ENCODE assay signal across 20 cellular contexts in the genomic region with DNA sequence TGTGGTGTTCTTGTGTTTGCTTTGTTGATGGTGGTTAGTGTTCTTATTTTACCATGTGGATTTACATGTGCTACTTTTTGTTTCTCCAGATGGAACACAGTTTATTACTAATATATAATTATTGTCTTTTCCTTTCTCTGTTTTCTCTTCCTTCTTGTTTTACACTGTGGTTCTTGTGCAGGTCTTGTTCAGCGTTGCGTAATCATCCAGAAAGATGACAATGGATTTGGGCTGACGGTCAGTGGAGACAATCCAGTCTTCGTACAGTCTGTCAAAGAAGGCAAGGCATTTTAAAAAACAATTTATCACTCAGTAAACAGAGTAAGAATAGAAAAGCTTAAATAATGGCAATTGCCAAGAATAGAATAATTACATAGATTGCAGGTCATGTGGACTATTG.
DNase-seq lines count a peak whose midpoint lies in the region; ATAC-seq, FAIRE-seq and TF ChIP-seq lines count a peak whose summit lies in the region.
"Had no signal": no experiment of that assay in that cellular context is flagged by ENCODE, and none has a peak within 500 bp of the region (broad histone marks: within the 10 kb centered on the region; RNA-seq: fewer than 3 reads in every experiment).

No MANE protein-coding gene starts in this region.

- TF ChIP-seq POLR2A in HepG2 (IDR thresholded peaks at IDR 0.05; ENCODE audit: insufficient read depth in 1 of 2, low read depth in 2 of 2, low read length in 2 of 2) (no peak), right lobe of liver (IDR thresholded peaks at IDR 0.05) (no peak), H1 (IDR thresholded peaks at IDR 0.05; ENCODE audit: control extremely low read depth in 1 of 2, low read depth in 2 of 2, low read length in 2 of 2) (no peak), spleen (IDR thresholded peaks at IDR 0.05) (no peak)

- H2BK120ac ChIP-seq in H1 (replicated peaks; ENCODE audit: low read depth, low read length) (no peak overlapping the region), H9 (ENCODE audit: low read depth, low read length, poor library complexity, severe bottlenecking) (no peak overlapping the region)

- intact Hi-C loops in HepG2 (cut with micrococcal nuclease; ENCODE audit: unreplicated experiment) (no loop called here), right lobe of liver (cut with DNase I) (no loop called here), spleen (cut with DNase I; ENCODE audit: low total_unique reads) (no loop called here)

- H2BK5ac ChIP-seq in H1 (ENCODE audit: low read depth, low read length) (no peak overlapping the region), H9 (ENCODE audit: insufficient read length, low read length) (no peak overlapping the region)

- H3K27ac Mint-ChIP-seq in H9: no peak overlapping the region
- H3K27ac Mint-ChIP-seq: CD14-positive monocyte; CD8-positive, alpha-beta T cell; GM23338 had no signal

- WGBS in HepG2 (ENCODE audit: low lambda C conversion rate): 96% methylated on average over 4 of the region's 4 CpGs
- WGBS in right lobe of liver (ENCODE audit: insufficient coverage, low coverage, low lambda C conversion rate, missing lambda C conversion rate): 68% methylated on average over 4 of the region's 4 CpGs
- 94% methylated on average over 4 of the region's 4 CpGs; no CpG with 5 or more reads in 1 of the 2 experiments for WGBS in H1 (ENCODE audit: extremely low coverage in 1 of 2, insufficient coverage in 1 of 2, insufficient read length in 1 of 2, insufficient replicate concordance in 2 of 2, low coverage in 1 of 2, low lambda C conversion rate in 2 of 2, missing lambda C conversion rate in 1 of 2), 2 experiments
- 86 to 96% (median 92%) methylated on average over 4 of the region's 4 CpGs for WGBS in spleen, 5 donors
- no CpG with 5 or more reads among the region's 4 CpGs for WGBS in H9 (ENCODE audit: extremely low coverage, insufficient read length, low lambda C conversion rate)

- ATAC-seq in HepG2: no peak
- no peak for ATAC-seq in right lobe of liver
- no peak for ATAC-seq in HG02678 (IDR thresholded peaks at IDR 0.05; ENCODE audit: unreplicated experiment)
- ATAC-seq: CD8-positive, alpha-beta T cell; GM23338 had no signal

- H2BK12ac ChIP-seq in H1 (ENCODE audit: low read depth, low read length) (no peak overlapping the region), H9 (ENCODE audit: insufficient read length, low read depth, low read length) (no peak overlapping the region)

- H3K79me2 ChIP-seq in HepG2 (ENCODE audit: insufficient read depth, low read length) (no peaks in the 10 kb centered on the region), H1 (ENCODE audit: control insufficient read depth in 1 of 2, insufficient read depth in 2 of 2, low read length in 2 of 2) (no peaks in the 10 kb centered on the region; a peak in 1 of 4 replicates), H9 (ENCODE audit: insufficient read depth, low read length) (no peaks in the 10 kb centered on the region)

- no peak overlapping the region for H3K27ac ChIP-seq in HepG2 (ENCODE audit: extremely low read length, insufficient read depth, low read length)
- H3K27ac ChIP-seq in right lobe of liver: no peak overlapping the region
- H3K27ac ChIP-seq in H1 (ENCODE audit: low read depth, low read length): no peak overlapping the region
- H3K27ac ChIP-seq in spleen: no peak overlapping the region
- H3K27ac ChIP-seq in H9 (ENCODE audit: insufficient read length, low read depth, low read length): no peak overlapping the region
- H3K27ac ChIP-seq: 22Rv1, BLaER1 had no signal

- H3K4me3 ChIP-seq in HepG2 (replicated peaks in 1 of 3; ENCODE audit: insufficient read depth in 1 of 3, low read depth in 2 of 3, low read length in 3 of 3) (no peak overlapping the region), right lobe of liver (no peak overlapping the region), H1 (ENCODE audit: extremely low read depth in 1 of 4, insufficient read depth in 2 of 4, low read depth in 3 of 4, low read length in 4 of 4) (no peak overlapping the region), spleen (no peak overlapping the region)
- H3K4me3 ChIP-seq: BLaER1, GM23338 had no signal

- no TSS peak for BruUV-seq in HepG2 (replicated peaks; lab: Mats Ljungman, UMichigan)

- H3K9me3 ChIP-seq in HepG2 (ENCODE audit: low read length): no peaks in the 10 kb centered on the region
- no peaks in the 10 kb centered on the region for H3K9me3 ChIP-seq in right lobe of liver
- H3K9me3 ChIP-seq in H1 (ENCODE audit: insufficient read depth in 2 of 2, low read depth in 1 of 2, low read length in 1 of 2): no peaks in the 10 kb centered on the region
- H3K9me3 ChIP-seq in spleen: no peaks in the 10 kb centered on the region
- H3K9me3 ChIP-seq in H9 (ENCODE audit: control insufficient read depth, low read depth, low read length): no peaks in the 10 kb centered on the region
- H3K9me3 ChIP-seq: BLaER1 had no signal

- TF ChIP-seq CTCF in HepG2 (CRISPR knock-in tag; IDR thresholded peaks at IDR 0.05) (no peak), right lobe of liver (IDR thresholded peaks at IDR 0.05) (no peak), H1 (IDR thresholded peaks at IDR 0.05; ENCODE audit: control extremely low read depth in 1 of 3, insufficient read depth in 1 of 3, low read depth in 1 of 3, low read length in 3 of 3) (no peak), spleen (IDR thresholded peaks at IDR 0.05 in 8 of 11, conservative IDR thresholded peaks at IDR 0.05 in 3 of 11) (no peak), H9 (conservative IDR thresholded peaks at IDR 0.05) (no peak)

- H3K27me3 ChIP-seq in HepG2 (ENCODE audit: control insufficient read depth in 1 of 2, insufficient read depth in 2 of 2, low read length in 2 of 2) (no peaks in the 10 kb centered on the region), right lobe of liver (no peaks in the 10 kb centered on the region), H1 (replicated peaks in 1 of 4; ENCODE audit: control insufficient read depth in 3 of 4, extremely low read depth in 1 of 4, insufficient read depth in 3 of 4, low read length in 3 of 4) (no peaks in the 10 kb centered on the region), spleen (replicated peaks in 1 of 7) (no peaks in the 10 kb centered on the region), H9 (ENCODE audit: insufficient read depth, low read length) (no peaks in the 10 kb centered on the region)
- H3K27me3 ChIP-seq: BLaER1 had no signal

- H3K36me3 ChIP-seq in HepG2 (replicated peaks in 1 of 2; ENCODE audit: control insufficient read depth in 1 of 2, insufficient read depth in 2 of 2, low read length in 2 of 2): peaks cover 2 to 42% of the 10 kb centered on the region in 2 experiments
- peaks cover 0 to 13% (median 0%) of the 10 kb centered on the region in 4 donors for H3K36me3 ChIP-seq in right lobe of liver
- H3K36me3 ChIP-seq in H1 (ENCODE audit: control insufficient read depth in 2 of 4, insufficient read depth in 4 of 4, low read length in 3 of 4): no peaks in the 10 kb centered on the region
- H3K36me3 ChIP-seq in spleen: peaks cover 0 to 24% (median 3%) of the 10 kb centered on the region in 6 donors

- no peak overlapping the region for H4K8ac ChIP-seq in H1 (ENCODE audit: extremely low read depth, insufficient read depth, low read length)
- no peak overlapping the region for H4K8ac ChIP-seq in H9 (replicated peaks; ENCODE audit: insufficient read length, low read depth, low read length)

- H3K4me1 ChIP-seq in HepG2 (ENCODE audit: insufficient read depth, low read length) (no peaks in the 10 kb centered on the region), right lobe of liver (peaks cover 0 to 22% (median 6%) of the 10 kb centered on the region in 4 donors), H1 (replicated peaks in 1 of 4; ENCODE audit: control insufficient read depth in 3 of 4, insufficient read depth in 4 of 4, low read length in 3 of 4) (no peaks in the 10 kb centered on the region), spleen (peaks cover 0 to 13% (median 0%) of the 10 kb centered on the region in 6 donors), H9 (ENCODE audit: insufficient read depth, low read length) (no peaks in the 10 kb centered on the region)

- H3K18ac ChIP-seq in H1 (ENCODE audit: extremely low read depth, low read length) (no peak overlapping the region), H9 (ENCODE audit: insufficient read length, low read depth, low read length) (no peak overlapping the region)

- no peak for TF ChIP-seq RAD21 in HepG2 (CRISPR knock-in tag; IDR thresholded peaks at IDR 0.05)
- no peak for TF ChIP-seq RAD21 in H1 (IDR thresholded peaks at IDR 0.05 in 1 of 2, conservative IDR thresholded peaks at IDR 0.05 in 1 of 2; ENCODE audit: low read depth in 2 of 2, low read length in 2 of 2)

- in situ Hi-C loops in HepG2 (cut with HindIII; ENCODE audit: extremely low pct_ligation_motif_present, low pct_unique_long_range_greater_than_20kb): no loop called here

- no peak overlapping the region for H2BK20ac ChIP-seq in H1 (ENCODE audit: low read length)
- no peak overlapping the region for H2BK20ac ChIP-seq in H9 (ENCODE audit: low read depth, low read length, poor library complexity, severe bottlenecking)

- H4K20me1 ChIP-seq in HepG2 (ENCODE audit: insufficient read depth, low read length) (no peaks in the 10 kb centered on the region), H1 (replicated peaks in 1 of 2; ENCODE audit: control insufficient read depth in 1 of 2, insufficient read depth in 2 of 2, low read length in 2 of 2) (no peaks in the 10 kb centered on the region), H9 (ENCODE audit: control insufficient read depth, insufficient read depth, insufficient read length) (no peaks in the 10 kb centered on the region)
- H4K20me1 ChIP-seq: BLaER1 had no signal

- CTCF ChIA-PET in HepG2 (lab: Yijun Ruan, JAX; ENCODE audit: low intra/inter-chr PET ratio, low total read pairs): no interaction called here
- CTCF ChIA-PET in H1 (lab: Charles Lee; ENCODE audit: partially characterized antibody): interaction anchor here (1.4 kb wide), 1 partner anchor 85 kb away, joined by 4 read pairs; no protein-coding TSS in a partner anchor

- H3K4me2 ChIP-seq in HepG2 (ENCODE audit: low read depth, low read length) (no peak overlapping the region), H1 (ENCODE audit: insufficient read depth in 1 of 2, low read depth in 2 of 2, low read length in 2 of 2) (no peak overlapping the region), H9 (ENCODE audit: insufficient read depth, insufficient read length, low read length) (no peak overlapping the region)
- H3K4me2 ChIP-seq: BLaER1, GM23338 had no signal

- POLR2A ChIA-PET in HepG2 (lab: Yijun Ruan, JAX) (no interaction called here), H1 (lab: Charles Lee; ENCODE audit: partially characterized antibody) (interaction anchor here (0.7 kb wide), 1 partner anchor 11 kb away, joined by 3 read pairs; no protein-coding TSS in a partner anchor)

- no peak for FAIRE-seq in HepG2 (lab: Jason Lieb, UNC)
- FAIRE-seq in H1 (lab: Jason Lieb, UNC): no peak
- FAIRE-seq: G401.6, GM12891, GM19239 had no signal

- no peaks in the 10 kb centered on the region for H3K9me3 Mint-ChIP-seq in H9
- H3K9me3 Mint-ChIP-seq: CD14-positive monocyte; CD8-positive, alpha-beta T cell; GM23338 had no signal

- H4K91ac ChIP-seq in H1 (replicated peaks; ENCODE audit: insufficient read length, low read length) (no peak overlapping the region), H9 (ENCODE audit: insufficient read length, low read depth, low read length) (no peak overlapping the region)

- no peaks in the 10 kb centered on the region for H3K4me1 Mint-ChIP-seq in H9
- H3K4me1 Mint-ChIP-seq: GM23338 had no signal

- no peak overlapping the region for H3K14ac ChIP-seq in H1 (ENCODE audit: insufficient read length)
- H3K14ac ChIP-seq in H9 (ENCODE audit: insufficient read depth, low read length): no peak overlapping the region

- no peak overlapping the region for H3K56ac ChIP-seq in H1 (replicated peaks; ENCODE audit: insufficient read length, low read depth, low read length)
- H3K56ac ChIP-seq in H9 (ENCODE audit: insufficient read length, low read depth, low read length): no peak overlapping the region

- H3T11ph ChIP-seq in H9 (ENCODE audit: low read length): no peak overlapping the region

- H3K9ac ChIP-seq in HepG2 (ENCODE audit: insufficient read depth, low read depth, low read length) (no peak overlapping the region), H1 (replicated peaks in 1 of 4; ENCODE audit: extremely low read depth in 1 of 4, low read depth in 3 of 4, low read length in 3 of 4) (no peak overlapping the region), H9 (ENCODE audit: extremely low read depth, insufficient read length, low read length) (no peak overlapping the region)
- H3K9ac ChIP-seq: BLaER1 had no signal

- H3K36me3 Mint-ChIP-seq in H9 (ENCODE audit: insufficient read depth in 1 of 3, low read depth in 3 of 3): peaks cover 4 to 14% (median 5%) of the 10 kb centered on the region in 3 experiments; a peak in 5 of 7 replicates
- H3K36me3 Mint-ChIP-seq: CD14-positive monocyte; CD8-positive, alpha-beta T cell had no signal

- H3K79me1 ChIP-seq in H1 (ENCODE audit: low read depth, low read length) (no peaks in the 10 kb centered on the region), H9 (ENCODE audit: insufficient read depth, low read depth, low read length, poor library complexity, severe bottlenecking) (no peaks in the 10 kb centered on the region)

- H3K23me2 ChIP-seq in H1 (ENCODE audit: low read depth, low read length) (no peaks in the 10 kb centered on the region), H9 (ENCODE audit: insufficient read length, low read depth, low read length, poor library complexity, severe bottlenecking) (no peaks in the 10 kb centered on the region)

- TF ChIP-seq EP300 in HepG2 (IDR thresholded peaks at IDR 0.05; ENCODE audit: low read depth in 2 of 2, low read length in 2 of 2): no peak
- no peak for TF ChIP-seq EP300 in HepG2 (CRISPR knock-in tag; IDR thresholded peaks at IDR 0.05; ENCODE audit: borderline replicate concordance)
- TF ChIP-seq EP300 in H1 (IDR thresholded peaks at IDR 0.05; ENCODE audit: borderline replicate concordance in 1 of 2, low read depth in 2 of 2, low read length in 2 of 2): no peak

- H2BK15ac ChIP-seq in H1 (ENCODE audit: low read length) (no peak overlapping the region), H9 (ENCODE audit: low read depth, low read length) (no peak overlapping the region)

- H2AFZ ChIP-seq in HepG2 (ENCODE audit: low read length): no peak overlapping the region
- no peak overlapping the region for H2AFZ ChIP-seq in H1 (ENCODE audit: low read length)
- no peak overlapping the region for H2AFZ ChIP-seq in H9 (ENCODE audit: low read length)
- H2AFZ ChIP-seq: GM23338 had no signal

- H3K4ac ChIP-seq in H1 (replicated peaks; ENCODE audit: insufficient read length, low read depth, low read length) (no peak overlapping the region), H9 (ENCODE audit: low read depth, low read length) (no peak overlapping the region)

- DNase-seq in HepG2 (ENCODE audit: low spot score): no peak
- DNase-seq in right lobe of liver: no peak
- DNase-seq in MV-4-11 (lab: John Stamatoyannopoulos, UW): peak; percentile 3
- no peak for DNase-seq in H1 (ENCODE audit: low read depth in 1 of 2, low spot score in 2 of 2)
- DNase-seq in occipital lobe (lab: John Stamatoyannopoulos, UW): no peak
- DNase-seq in spleen: no peak
- no peak for DNase-seq in H9
- DNase-seq: CD8-positive, alpha-beta T cell; COR-L47; DMS 273 treated with DMSO at 0.1 percent for 48 hours; H7; KBM-7 had no signal

- H2AK5ac ChIP-seq in H1 (ENCODE audit: low read depth, low read length) (no peak overlapping the region), H9 (ENCODE audit: insufficient read length, low read length) (no peak overlapping the region)

- H3K23ac ChIP-seq in H1 (ENCODE audit: insufficient read length) (no peak overlapping the region), H9 (ENCODE audit: insufficient read length, low read depth, low read length) (no peak overlapping the region)

- no peaks in the 10 kb centered on the region for H3K27me3 Mint-ChIP-seq in H9 (ENCODE audit: low read depth)

- H4K5ac ChIP-seq in H1 (ENCODE audit: insufficient read length, low read depth, low read length) (no peak overlapping the region), H9 (ENCODE audit: insufficient read length, low read depth, low read length) (no peak overlapping the region)

- no peak overlapping the region for H3K4me3 Mint-ChIP-seq in H9
- H3K4me3 Mint-ChIP-seq: CD14-positive monocyte; CD8-positive, alpha-beta T cell; GM23338 had no signal
